14 cellular contexts compared by ENCODE assay signal in genomic region chr4:61896717-61897116, GRCh38.
DNase-seq lines count a peak whose midpoint lies in the region; ATAC-seq lines count a peak whose summit lies in the region.
"Had no signal": no experiment of that assay in that cellular context is flagged by ENCODE, and none has a peak within 500 bp of the region (broad histone marks: within the 10 kb centered on the region; RNA-seq: fewer than 3 reads in every experiment).

No MANE protein-coding gene starts in this region.

- H3K36me3 ChIP-seq in SK-N-MC (ENCODE audit: insufficient read depth, low read length): no peaks in the 10 kb centered on the region
- H3K36me3 ChIP-seq: BE2C had no signal

- no peaks in the 10 kb centered on the region for H3K9me3 ChIP-seq in SK-N-MC (ENCODE audit: low read depth, low read length)
- H3K9me3 ChIP-seq: A549, BE2C had no signal

- ATAC-seq in HG03175 (IDR thresholded peaks at IDR 0.05; ENCODE audit: unreplicated experiment): no peak
- ATAC-seq: A549 had no signal

- H3K27ac ChIP-seq in SK-N-MC: 0 out of 2 replicates have a peak overlapping the region, but pooled peaks have one; percentile 3
- H3K27ac ChIP-seq: A549, C4-2B had no signal

- peak; percentile 62 for DNase-seq in NCI-H146 (lab: John Stamatoyannopoulos, UW)
- DNase-seq in NCI-H748 (lab: John Stamatoyannopoulos, UW; ENCODE audit: unreplicated experiment): peak; percentile 30
- no peak for DNase-seq in SK-N-MC (ENCODE audit: low read depth, low spot score)
- no peak for DNase-seq in midbrain (lab: John Stamatoyannopoulos, UW)
- DNase-seq in RPMI8226: no peak
- DNase-seq: BE2C; CD4-positive, alpha-beta memory T cell; DND-41; GDM1; GOT3; H9 had no signal

- H3K4me3 ChIP-seq in SK-N-MC: no peak overlapping the region
- H3K4me3 ChIP-seq: A549 had no signal

- H3K9ac ChIP-seq in SK-N-MC (ENCODE audit: insufficient read length): no peak overlapping the region

Comparison
In these comparisons a context has a peak if more than half of its experiments do, and no peak if none do; other contexts are left out.
1. DNase-seq: peak in NCI-H146 (single experiment) and NCI-H748 (single experiment); none in SK-N-MC (single experiment), midbrain (single experiment) and RPMI8226 (single experiment).